8 cellular contexts compared by ENCODE assay signal in genomic region chr2:70984576-70985282, GRCh38. TPM values are rescaled to one million over a fixed set of nuclear protein-coding genes. Genes with fewer than 3 reads are reported as not detected.
A peak's percentile ranks its signal among the peaks of the same experiment; 100 is the strongest.
DNase-seq lines count a peak whose midpoint lies in the region; ATAC-seq and TF ChIP-seq lines count a peak whose summit lies in the region.

No MANE protein-coding gene starts in this region.

- no peaks in the 10 kb centered on the region for H3K9me3 ChIP-seq in prostate gland

- 34% methylated on average over 32 of the region's 32 CpGs for WGBS in prostate gland

- DNase-seq in HFF-Myc (ENCODE audit: extremely low read depth, low read depth) = peak; percentile 16
- DNase-seq in NCI-H69 (lab: John Stamatoyannopoulos, UW) = peak; percentile 21
- DNase-seq in activated T-cell treated with anti-CD3 and anti-CD28 coated beads, Interleukin-2, amount 50 U/mL, for 4 hours = peak; percentile 81
- DNase-seq in foreskin fibroblast = peak; percentile 56 to 84
- peak; percentile 29 for DNase-seq in prostate gland (ENCODE audit: low spot score)
- DNase-seq in SHP77 (lab: John Stamatoyannopoulos, UW) = no peak
- no peak for DNase-seq in NCI-H2081 treated with DMSO at 0.1 percent for 48 hours (lab: John Stamatoyannopoulos, UW)

- no peaks in the 10 kb centered on the region for H3K4me1 ChIP-seq in prostate gland (replicated peaks)

- peak; percentile 99 for ATAC-seq in activated T-cell treated with anti-CD3 and anti-CD28 coated beads, Interleukin-2, amount 50 U/mL, for 4 hours

- no peaks in the 10 kb centered on the region for H3K27me3 ChIP-seq in prostate gland (replicated peaks; ENCODE audit: insufficient read depth)

- H3K36me3 Mint-ChIP-seq in activated T-cell treated with anti-CD3 and anti-CD28 coated beads, Interleukin-2, amount 50 U/mL, for 4 hours (ENCODE audit: insufficient read depth) = peaks cover 29% of the 10 kb centered on the region

- no peaks in the 10 kb centered on the region for H3K9me3 Mint-ChIP-seq in activated T-cell treated with anti-CD3 and anti-CD28 coated beads, Interleukin-2, amount 50 U/mL, for 4 hours

- no peak overlapping the region for H3K4me3 ChIP-seq in GM12875 (ENCODE audit: low read depth, low read length)
- H3K4me3 ChIP-seq in HFF-Myc (replicated peaks; ENCODE audit: low read depth, low read length) = no peak overlapping the region
- H3K4me3 ChIP-seq in foreskin fibroblast (ENCODE audit: low read depth in 1 of 2, low read length in 2 of 2) = no peak overlapping the region
- no peak overlapping the region for H3K4me3 ChIP-seq in prostate gland

- TF ChIP-seq CTCF in GM12875 (IDR thresholded peaks at IDR 0.05; ENCODE audit: borderline replicate concordance, insufficient read depth, low read depth, low read length) (peak; percentile 98), HFF-Myc (IDR thresholded peaks at IDR 0.05; ENCODE audit: low read depth, low read length, missing control alignments) (peak; percentile 70), foreskin fibroblast (IDR thresholded peaks at IDR 0.05; ENCODE audit: low read depth, low read length) (peak; percentile 74), prostate gland (IDR thresholded peaks at IDR 0.05) (peak in 3 of 4 experiments; percentile 57 to 77 (median 57))

- H3K27ac ChIP-seq in prostate gland = no peak overlapping the region

- H3K36me3 ChIP-seq in prostate gland = peaks cover 7 to 10% of the 10 kb centered on the region in 2 donors

- H3K4me1 Mint-ChIP-seq in activated T-cell treated with anti-CD3 and anti-CD28 coated beads, Interleukin-2, amount 50 U/mL, for 4 hours (ENCODE audit: low read depth) = peaks cover 9% of the 10 kb centered on the region

- no peak for TF ChIP-seq POLR2A in prostate gland (IDR thresholded peaks at IDR 0.05)

- H3K4me3 Mint-ChIP-seq in activated T-cell treated with anti-CD3 and anti-CD28 coated beads, Interleukin-2, amount 50 U/mL, for 4 hours = no peak overlapping the region

- intact Hi-C loops in prostate gland (cut with DNase I) = no loop called here

- no peaks in the 10 kb centered on the region for H3K27me3 Mint-ChIP-seq in activated T-cell treated with anti-CD3 and anti-CD28 coated beads, Interleukin-2, amount 50 U/mL, for 4 hours (ENCODE audit: low read depth)

RNA-seq across cellular contexts. Expression of gene ANKRD53, which starts 6.3 kb away (rescaled TPM):
- total RNA-seq in activated T-cell treated with anti-CD3 and anti-CD28 coated beads, Interleukin-2, amount 50 U/mL, for 4 hours = not detected
- total RNA-seq in prostate gland = under 1 TPM; 0.36 to 0.74 TPM

RNA-seq across cellular contexts. Expression of gene TEX261, which starts 9.9 kb away (rescaled TPM):
- total RNA-seq in activated T-cell treated with anti-CD3 and anti-CD28 coated beads, Interleukin-2, amount 50 U/mL, for 4 hours = 10 to 100 TPM; 78.6 to 89.6 (median 79.5) TPM
- total RNA-seq in prostate gland = 10 to 100 TPM; 41.4 to 45.2 TPM

RNA-seq across cellular contexts. Expression of gene ATP6V1B1, which starts 49.0 kb away (rescaled TPM):
- not detected for total RNA-seq in activated T-cell treated with anti-CD3 and anti-CD28 coated beads, Interleukin-2, amount 50 U/mL, for 4 hours
- total RNA-seq in prostate gland = 1 to 10 TPM in 1 of 2 donors, not detected in 1; 1.2 TPM

Comparison
In these comparisons a context has a peak if more than half of its experiments do, and no peak if none do; other contexts are left out.
1. DNase-seq: peak in HFF-Myc (single experiment), NCI-H69 (single experiment), activated T-cell treated with anti-CD3 and anti-CD28 coated beads, Interleukin-2, amount 50 U/mL, for 4 hours (single experiment), foreskin fibroblast (2 of 2) and prostate gland (single experiment); none in SHP77 (0 of 2) and NCI-H2081 treated with DMSO at 0.1 percent for 48 hours (single experiment).
2. Peak in every context shown above with its lines, with median percentiles within 50 percentile points of each other: CTCF ChIP-seq.